In the genomic region with DNA sequence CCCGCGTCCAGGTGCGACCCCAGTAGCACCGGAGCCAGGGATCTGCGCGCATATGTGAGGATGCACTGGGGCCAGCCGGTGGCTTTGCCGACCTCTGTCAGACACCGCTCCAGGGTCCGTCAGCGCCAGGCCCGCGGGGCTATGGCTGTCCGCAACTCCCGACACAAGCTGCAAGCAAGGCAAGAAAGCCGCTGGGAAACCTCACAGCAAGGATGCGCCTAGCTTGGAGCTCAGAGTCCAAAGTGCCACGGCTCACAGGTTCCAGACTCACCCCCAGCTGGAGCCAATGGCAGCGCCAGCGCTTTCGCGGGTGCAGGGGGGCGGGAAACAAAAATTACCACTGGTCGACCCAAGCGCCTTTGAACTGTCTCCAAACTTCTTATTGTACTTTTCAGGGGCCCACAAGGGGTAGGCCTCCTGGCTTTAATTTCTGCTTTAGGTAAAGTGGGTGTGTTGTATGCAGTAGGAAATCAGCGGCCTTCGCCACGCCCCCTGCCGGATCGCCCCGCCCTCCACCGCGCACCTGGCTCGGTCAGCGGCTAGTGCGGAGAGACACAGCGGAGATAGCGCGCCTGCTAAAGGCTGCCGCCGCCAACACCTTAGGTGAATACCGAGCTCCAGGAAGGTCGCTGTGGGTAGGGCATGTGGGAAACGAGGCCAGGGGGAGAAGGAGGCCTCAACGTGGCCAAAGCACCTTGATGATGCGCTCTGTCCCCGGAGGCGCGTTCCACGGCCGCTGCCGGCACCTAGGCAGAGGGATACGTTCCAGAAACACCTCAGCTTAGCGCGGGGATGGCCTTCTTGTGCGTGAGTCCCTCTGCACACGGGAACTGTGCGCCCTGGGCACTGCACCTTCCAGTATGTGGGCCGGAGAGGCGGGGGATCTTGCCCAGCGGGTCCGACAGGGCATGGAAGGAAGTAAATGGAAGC, we compare ENCODE assay signal across 1 cellular context.
TF ChIP-seq lines count a peak whose summit lies in the region.

No MANE protein-coding gene starts in this region.

TF ChIP-seq in HCT116, 20 proteins besides CTCF, POLR2A, EP300 and RAD21:
- TF ChIP-seq ELF1 (IDR thresholded peaks at IDR 0.05; ENCODE audit: borderline replicate concordance, low read depth) (no peak), EZH2 (IDR thresholded peaks at IDR 0.05) (no peak), SP1 (IDR thresholded peaks at IDR 0.05; ENCODE audit: low read depth) (no peak), JUND (IDR thresholded peaks at IDR 0.05) (no peak), EGR1 (IDR thresholded peaks at IDR 0.05; ENCODE audit: low read depth) (no peak), SRF (IDR thresholded peaks at IDR 0.05; ENCODE audit: low read depth) (no peak), TCF7L2 (IDR thresholded peaks at IDR 0.05; ENCODE audit: borderline replicate concordance, extremely low read depth, insufficient read depth, insufficient read length) (peak; percentile 41), POLR2AphosphoS5 (IDR thresholded peaks at IDR 0.05; ENCODE audit: low read depth, low read length) (peak; percentile 48; the same call in 1 of the 2 replicates), CBX3 (IDR thresholded peaks at IDR 0.05; ENCODE audit: low read depth) (no peak; the same call in 1 of the 2 replicates), ZFX (IDR thresholded peaks at IDR 0.05) (peak; percentile 38; the same call in 1 of the 2 replicates), EZH2phosphoT487 (IDR thresholded peaks at IDR 0.05; ENCODE audit: borderline replicate concordance) (no peak), FOSL1 (IDR thresholded peaks at IDR 0.05; ENCODE audit: low read depth) (no peak), CEBPB (IDR thresholded peaks at IDR 0.05; ENCODE audit: low read depth) (no peak), YY1 (IDR thresholded peaks at IDR 0.05; ENCODE audit: extremely low read depth, insufficient replicate concordance, low read depth, low read length) (no peak), SIN3A (IDR thresholded peaks at IDR 0.05; ENCODE audit: low read depth) (no peak), ZNF274 (IDR thresholded peaks at IDR 0.05; ENCODE audit: low read depth, low read length) (no peak)
- TF ChIP-seq, protein P1, sequence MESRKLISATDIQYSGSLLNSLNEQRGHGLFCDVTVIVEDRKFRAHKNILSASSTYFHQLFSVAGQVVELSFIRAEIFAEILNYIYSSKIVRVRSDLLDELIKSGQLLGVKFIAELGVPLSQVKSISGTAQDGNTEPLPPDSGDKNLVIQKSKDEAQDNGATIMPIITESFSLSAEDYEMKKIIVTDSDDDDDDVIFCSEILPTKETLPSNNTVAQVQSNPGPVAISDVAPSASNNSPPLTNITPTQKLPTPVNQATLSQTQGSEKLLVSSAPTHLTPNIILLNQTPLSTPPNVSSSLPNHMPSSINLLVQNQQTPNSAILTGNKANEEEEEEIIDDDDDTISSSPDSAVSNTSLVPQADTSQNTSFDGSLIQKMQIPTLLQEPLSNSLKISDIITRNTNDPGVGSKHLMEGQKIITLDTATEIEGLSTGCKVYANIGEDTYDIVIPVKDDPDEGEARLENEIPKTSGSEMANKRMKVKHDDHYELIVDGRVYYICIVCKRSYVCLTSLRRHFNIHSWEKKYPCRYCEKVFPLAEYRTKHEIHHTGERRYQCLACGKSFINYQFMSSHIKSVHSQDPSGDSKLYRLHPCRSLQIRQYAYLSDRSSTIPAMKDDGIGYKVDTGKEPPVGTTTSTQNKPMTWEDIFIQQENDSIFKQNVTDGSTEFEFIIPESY (IDR thresholded peaks at IDR 0.05; ENCODE audit: extremely low read depth, insufficient replicate concordance, low read length): no peak
- TF ChIP-seq, protein P2, sequence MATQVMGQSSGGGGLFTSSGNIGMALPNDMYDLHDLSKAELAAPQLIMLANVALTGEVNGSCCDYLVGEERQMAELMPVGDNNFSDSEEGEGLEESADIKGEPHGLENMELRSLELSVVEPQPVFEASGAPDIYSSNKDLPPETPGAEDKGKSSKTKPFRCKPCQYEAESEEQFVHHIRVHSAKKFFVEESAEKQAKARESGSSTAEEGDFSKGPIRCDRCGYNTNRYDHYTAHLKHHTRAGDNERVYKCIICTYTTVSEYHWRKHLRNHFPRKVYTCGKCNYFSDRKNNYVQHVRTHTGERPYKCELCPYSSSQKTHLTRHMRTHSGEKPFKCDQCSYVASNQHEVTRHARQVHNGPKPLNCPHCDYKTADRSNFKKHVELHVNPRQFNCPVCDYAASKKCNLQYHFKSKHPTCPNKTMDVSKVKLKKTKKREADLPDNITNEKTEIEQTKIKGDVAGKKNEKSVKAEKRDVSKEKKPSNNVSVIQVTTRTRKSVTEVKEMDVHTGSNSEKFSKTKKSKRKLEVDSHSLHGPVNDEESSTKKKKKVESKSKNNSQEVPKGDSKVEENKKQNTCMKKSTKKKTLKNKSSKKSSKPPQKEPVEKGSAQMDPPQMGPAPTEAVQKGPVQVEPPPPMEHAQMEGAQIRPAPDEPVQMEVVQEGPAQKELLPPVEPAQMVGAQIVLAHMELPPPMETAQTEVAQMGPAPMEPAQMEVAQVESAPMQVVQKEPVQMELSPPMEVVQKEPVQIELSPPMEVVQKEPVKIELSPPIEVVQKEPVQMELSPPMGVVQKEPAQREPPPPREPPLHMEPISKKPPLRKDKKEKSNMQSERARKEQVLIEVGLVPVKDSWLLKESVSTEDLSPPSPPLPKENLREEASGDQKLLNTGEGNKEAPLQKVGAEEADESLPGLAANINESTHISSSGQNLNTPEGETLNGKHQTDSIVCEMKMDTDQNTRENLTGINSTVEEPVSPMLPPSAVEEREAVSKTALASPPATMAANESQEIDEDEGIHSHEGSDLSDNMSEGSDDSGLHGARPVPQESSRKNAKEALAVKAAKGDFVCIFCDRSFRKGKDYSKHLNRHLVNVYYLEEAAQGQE (IDR thresholded peaks at IDR 0.05; ENCODE audit: low read depth): no peak
- TF ChIP-seq, protein P3, sequence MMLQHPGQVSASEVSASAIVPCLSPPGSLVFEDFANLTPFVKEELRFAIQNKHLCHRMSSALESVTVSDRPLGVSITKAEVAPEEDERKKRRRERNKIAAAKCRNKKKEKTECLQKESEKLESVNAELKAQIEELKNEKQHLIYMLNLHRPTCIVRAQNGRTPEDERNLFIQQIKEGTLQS (IDR thresholded peaks at IDR 0.05): no peak
- TF ChIP-seq, protein P4, sequence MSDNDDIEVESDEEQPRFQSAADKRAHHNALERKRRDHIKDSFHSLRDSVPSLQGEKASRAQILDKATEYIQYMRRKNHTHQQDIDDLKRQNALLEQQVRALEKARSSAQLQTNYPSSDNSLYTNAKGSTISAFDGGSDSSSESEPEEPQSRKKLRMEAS (IDR thresholded peaks at IDR 0.05): peak; percentile 70
